8 cellular contexts compared by ENCODE assay signal in genomic region chr12:118249547-118249946, GRCh38.
"Had no signal": no experiment of that assay in that cellular context is flagged by ENCODE, and none has a peak within 500 bp of the region (broad histone marks: within the 10 kb centered on the region; RNA-seq: fewer than 3 reads in every experiment).

No MANE protein-coding gene starts in this region.

- H3K9me3 ChIP-seq: HAP-1 had no signal

- H3K4me3 ChIP-seq: GM23248, HAP-1 had no signal

- H3K9ac ChIP-seq: GM23248 had no signal

- ATAC-seq: HCT116 had no signal

- H2AFZ ChIP-seq: GM23248 had no signal

- FAIRE-seq: HTR-8/SVneo had no signal

- H3K36me3 ChIP-seq: HAP-1 had no signal

- DNase-seq: GM23248, GOT3, H7, HFFc6, KG1 had no signal

- H3K4me1 ChIP-seq: HAP-1 had no signal

- H3K27ac ChIP-seq: GM23248 had no signal
